Comparison of ENCODE assay signal across 15 cellular contexts in genomic region chr11:11895672-11896071, GRCh38. TPM values are rescaled to one million over a fixed set of nuclear protein-coding genes. Genes with fewer than 3 reads are reported as not detected.
DNase-seq lines count a peak whose midpoint lies in the region; ATAC-seq and TF ChIP-seq lines count a peak whose summit lies in the region.
"Had no signal": no experiment of that assay in that cellular context is flagged by ENCODE, and none has a peak within 500 bp of the region (broad histone marks: within the 10 kb centered on the region; RNA-seq: fewer than 3 reads in every experiment).

No MANE protein-coding gene starts in this region.

- no peak for TF ChIP-seq EP300 in suprapubic skin (IDR thresholded peaks at IDR 0.05)

- no peak for ATAC-seq in foreskin keratinocyte
- ATAC-seq in GM18907 (IDR thresholded peaks at IDR 0.05; ENCODE audit: unreplicated experiment): no peak
- no peak for ATAC-seq in HG03139 (IDR thresholded peaks at IDR 0.05; ENCODE audit: unreplicated experiment)
- ATAC-seq: stimulated activated effector memory CD8-positive, alpha-beta T cell treated with anti-CD3 and anti-CD28 coated beads, Interleukin-12 subunit alpha, Interleukin-12 subunit beta, amount 100 ng/mL, for 72 hours; T-helper 17 cell had no signal

- H3K27ac ChIP-seq in VCaP (no peak overlapping the region), foreskin keratinocyte (no peak overlapping the region), suprapubic skin (no peak overlapping the region)

- 86% methylated on average over 1 of the region's 1 CpG for WGBS in suprapubic skin

- no peak for TF ChIP-seq POLR2A in suprapubic skin (IDR thresholded peaks at IDR 0.05)

- DNase-seq in AG09319 (ENCODE audit: extremely low read depth, low read depth) (no peak), foreskin keratinocyte (no peak), suprapubic skin (ENCODE audit: low spot score in 2 of 2) (no peak), middle frontal gyrus (ENCODE audit: extremely low spot score, low spot score) (no peak)
- DNase-seq in Jurkat, Clone E6-1 (ENCODE audit: low read depth, low spot score): peak; percentile 4
- DNase-seq: activated CD4-positive, alpha-beta T cell treated with anti-CD3 and anti-CD28 coated beads, Interleukin-2, amount 50 U/mL, for 4 hours; activated gamma-delta T cell treated with Interleukin-2 at 50 U/mL for 16 hours; cortex of kidney; NCI-H1417 treated with DMSO at 0.1 percent for 48 hours; occipital lobe; T-helper 17 cell had no signal

- H3K27me3 ChIP-seq in foreskin keratinocyte (no peaks in the 10 kb centered on the region), suprapubic skin (no peaks in the 10 kb centered on the region)

- H3K4me1 ChIP-seq in foreskin keratinocyte (no peaks in the 10 kb centered on the region), suprapubic skin (no peaks in the 10 kb centered on the region)

- H3K4me3 ChIP-seq in Jurkat, Clone E6-1 (ENCODE audit: low read length): no peak overlapping the region
- no peak overlapping the region for H3K4me3 ChIP-seq in suprapubic skin

- no peaks in the 10 kb centered on the region for H3K9me3 ChIP-seq in suprapubic skin

- H3K36me3 ChIP-seq in suprapubic skin: peaks cover 27% of the 10 kb centered on the region

- TF ChIP-seq CTCF in AG09319 (IDR thresholded peaks at IDR 0.05; ENCODE audit: low read depth, low read length) (peak; percentile 16), VCaP (conservative IDR thresholded peaks at IDR 0.05) (peak; percentile 63), foreskin keratinocyte (conservative IDR thresholded peaks at IDR 0.05) (peak; percentile 48), suprapubic skin (IDR thresholded peaks at IDR 0.05) (no peak)

RNA-seq across cellular contexts. Expression of gene USP47, which starts 53.9 kb away (rescaled TPM):
- 28.3 TPM for polyA plus RNA-seq in Jurkat, Clone E6-1 (2012; ENCODE audit: insufficient read depth, insufficient read length)
- 37.0 and 37.7 TPM in 2 replicates for total RNA-seq in foreskin keratinocyte
- polyA plus RNA-seq in foreskin keratinocyte: 8.2 and 8.8 TPM in 2 replicates
- total RNA-seq in suprapubic skin: 100 to 1,000 TPM in 1 of 4 donors, 10 to 100 TPM in 3; 56.0 to 102 (median 72.2) TPM

Comparison
In these comparisons a context has a peak if more than half of its experiments do, and no peak if none do; other contexts are left out.
1. CTCF ChIP-seq: peak in AG09319 (single experiment), VCaP (single experiment) and foreskin keratinocyte (single experiment); none in suprapubic skin (0 of 2).